8 cellular contexts compared by ENCODE assay signal in the genomic region with DNA sequence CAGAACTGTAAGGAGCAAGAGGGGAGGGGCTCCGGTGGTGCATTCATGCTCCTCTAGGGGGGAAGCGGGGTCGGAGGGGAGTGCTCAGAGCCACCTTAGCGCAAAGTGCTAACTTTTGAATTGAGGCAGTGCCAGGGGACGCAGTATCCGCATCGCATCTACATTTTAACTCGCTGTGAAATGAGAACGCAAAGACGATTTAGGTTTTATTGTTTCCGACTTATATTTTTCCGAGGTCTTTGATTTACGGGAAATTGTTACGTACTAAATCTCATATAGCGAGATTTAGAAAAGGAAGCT. TPM values are rescaled to one million over a fixed set of nuclear protein-coding genes. Genes with fewer than 3 reads are reported as not detected.
A peak's percentile ranks its signal among the peaks of the same experiment; 100 is the strongest.
DNase-seq lines count a peak whose midpoint lies in the region; ATAC-seq and TF ChIP-seq lines count a peak whose summit lies in the region.

No MANE protein-coding gene starts in this region.

- CTCF ChIA-PET in AG04450 (lab: Charles Lee) = interaction anchor here (0.5 to 4.7 kb wide), 3 partner anchors 16 to 1499 kb away, joined by 3 to 30 read pairs (median 3); no protein-coding TSS in a partner anchor

- H3K36me3 ChIP-seq in KOPT-K1 (ENCODE audit: insufficient read depth, low read length) = no peaks in the 10 kb centered on the region; the same call in 1 of the 2 replicates

- no peaks in the 10 kb centered on the region for H3K36me3 Mint-ChIP-seq in naive B cell

- peaks cover 0 to 11% (median 6%) of the 10 kb centered on the region in 3 donors for H3K27me3 Mint-ChIP-seq in naive B cell

- H3K27me3 ChIP-seq in AG04450 (ENCODE audit: control insufficient read depth, insufficient read depth, low read length) = peaks cover 8% of the 10 kb centered on the region

- peak overlapping the region; percentile 92 to 99 (median 98) for H3K4me3 Mint-ChIP-seq in naive B cell

- TF ChIP-seq CTCF in AG04450 (IDR thresholded peaks at IDR 0.05; ENCODE audit: low read depth, low read length) (no peak), choroid plexus epithelial cell (conservative IDR thresholded peaks at IDR 0.05; ENCODE audit: low read depth, low read length) (no peak)

- peak overlapping the region; percentile 96 to 99 (median 98) for H3K27ac Mint-ChIP-seq in naive B cell

- H3K27ac ChIP-seq in AG04450 (ENCODE audit: low read depth, low read length) (peak overlapping the region; percentile 53), KOPT-K1 (ENCODE audit: low read depth, low read length, poor library complexity, severe bottlenecking) (peak overlapping the region; percentile 95)

- peak overlapping the region; percentile 91 for H3K4me3 ChIP-seq in AG04450 (ENCODE audit: low read depth, low read length)
- peak overlapping the region; percentile 89 for H3K4me3 ChIP-seq in choroid plexus epithelial cell (ENCODE audit: low read depth, low read length)

- H3K9me3 ChIP-seq in AG04450 (ENCODE audit: control insufficient read depth, insufficient read depth, low read length) (no peaks in the 10 kb centered on the region; the same call in 1 of the 2 replicates), KOPT-K1 (ENCODE audit: insufficient read depth, low read length, poor library complexity, severe bottlenecking) (no peaks in the 10 kb centered on the region)

- intact Hi-C loops in posterior vena cava (cut with DNase I) = no loop called here

- H3K9me3 Mint-ChIP-seq in naive B cell = no peaks in the 10 kb centered on the region

- POLR2A ChIA-PET in AG04450 (lab: Yijun Ruan, JAX) = interaction anchor here (0.8 to 1.4 kb wide), 5 partner anchors 17 to 310 kb away, joined by 3 to 8 read pairs (median 3); a partner anchor contains a TSS

- DNase-seq in AG04450 (ENCODE audit: low read depth, low spot score) (no peak), choroid plexus epithelial cell (ENCODE audit: low read depth) (no peak), naive B cell (no peak), NCI-H1105 (lab: John Stamatoyannopoulos, UW) (no peak), posterior vena cava (ENCODE audit: low spot score) (no peak)
- DNase-seq in stimulated activated naive CD4-positive, alpha-beta T cell (lab: John Stamatoyannopoulos, UW) = no peak

- ATAC-seq in naive B cell (ENCODE audit: low read depth in 2 of 2) (no peak), GM21526 (IDR thresholded peaks at IDR 0.05; ENCODE audit: low FRiP score, unreplicated experiment) (no peak)

- H3K4me1 Mint-ChIP-seq in naive B cell = peaks cover 19 to 24% (median 23%) of the 10 kb centered on the region in 3 donors

RNA-seq across cellular contexts. Expression of a gene that starts 0.2 kb away (rescaled TPM):
- polyA plus RNA-seq in AG04450 (2011; rRNA removed) (23.6 and 29.6 TPM in 2 replicates), naive B cell (ENCODE audit: low read depth in 6 of 6) (10 to 100 TPM in 3 of 6 donors, 1 to 10 TPM in 3; 5.5 to 14.1 (median 11.3) TPM)
- polyA minus RNA-seq in AG04450 (2011; rRNA and poly(A)+ RNA removed) = 10.8 and 20.1 TPM in 2 replicates
- total RNA-seq in posterior vena cava = 10 to 100 TPM; 21.0 to 22.7 TPM
